ENCODE assay signal across 8 cellular contexts in the genomic region with DNA sequence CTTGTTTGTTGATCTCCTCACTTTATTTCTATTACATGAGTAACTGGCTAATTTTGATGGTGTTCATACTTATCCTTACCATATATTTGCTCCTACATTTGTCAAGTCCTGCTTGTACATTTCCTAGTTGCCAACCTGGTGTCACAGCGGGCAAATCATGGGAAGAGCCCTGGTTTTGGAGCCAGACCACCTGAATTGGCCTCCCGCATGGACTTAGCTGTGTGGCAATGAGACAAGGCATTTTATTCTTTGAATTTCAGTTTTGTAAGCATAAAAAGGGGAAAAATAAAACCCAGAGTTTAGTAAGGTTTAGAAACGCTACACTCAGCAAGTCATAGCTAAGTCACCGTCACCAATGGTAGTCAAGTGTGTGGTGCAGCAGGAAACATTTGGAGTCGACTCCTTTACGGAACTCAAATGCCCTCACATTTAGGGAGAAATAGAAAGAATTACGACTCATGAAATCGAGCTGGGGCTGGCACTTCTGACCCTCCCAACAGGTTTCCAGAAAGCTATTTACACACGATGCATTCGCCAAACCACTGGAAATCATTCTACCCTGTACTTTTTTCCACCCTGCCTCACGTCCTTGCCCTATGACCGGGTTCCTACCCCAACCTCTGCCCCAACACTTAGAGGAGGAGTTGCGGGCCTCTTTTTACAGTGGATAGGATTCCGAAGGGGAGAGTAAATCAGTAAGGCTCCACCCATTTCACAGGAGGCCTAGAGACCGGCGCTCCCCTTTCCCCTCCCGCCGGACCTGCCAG. TPM values are rescaled to one million over a fixed set of nuclear protein-coding genes. Genes with fewer than 3 reads are reported as not detected.
DNase-seq lines count a peak whose midpoint lies in the region; ATAC-seq and TF ChIP-seq lines count a peak whose summit lies in the region.

No MANE protein-coding gene starts in this region.

- intact Hi-C loops in adrenal gland (cut with DNase I) = no loop called here

- DNase-seq in HT-29 (ENCODE audit: low spot score) (peak; percentile 31), adrenal gland (peak in 1 of 7 donors; percentile 19), left lobe of liver (ENCODE audit: low spot score) (peak; percentile 93), substantia nigra (lab: John Stamatoyannopoulos, UW) (peak in 1 of 49 donors; percentile 25), HK-2 (ENCODE audit: unreplicated experiment) (no peak)

- no peak for TF ChIP-seq CTCF in adrenal gland (IDR thresholded peaks at IDR 0.05)

- 20 to 26% (median 20%) methylated on average over 14 to 18 of the region's 18 CpGs for WGBS in adrenal gland, 4 donors

- ATAC-seq in left lobe of liver (no peak), GM21515 (IDR thresholded peaks at IDR 0.05; ENCODE audit: unreplicated experiment) (no peak), GM21825 (IDR thresholded peaks at IDR 0.05; ENCODE audit: unreplicated experiment) (no peak)

- no peaks in the 10 kb centered on the region for H3K9me3 ChIP-seq in BLaER1
- H3K9me3 ChIP-seq in adrenal gland (replicated peaks in 1 of 3) = no peaks in the 10 kb centered on the region

- TF ChIP-seq POLR2A in adrenal gland (IDR thresholded peaks at IDR 0.05) = no peak

- peak overlapping the region; percentile 90 for H3K4me3 ChIP-seq in BLaER1
- H3K4me3 ChIP-seq in adrenal gland = peak overlapping the region; percentile 54 to 91 (median 82)

- H3K36me3 ChIP-seq in BLaER1 = no peaks in the 10 kb centered on the region
- no peaks in the 10 kb centered on the region for H3K36me3 ChIP-seq in adrenal gland (replicated peaks in 1 of 2)

- no peaks in the 10 kb centered on the region for H3K27me3 ChIP-seq in BLaER1
- H3K27me3 ChIP-seq in adrenal gland = no peaks in the 10 kb centered on the region

- H4K20me1 ChIP-seq in BLaER1 = no peaks in the 10 kb centered on the region

- peak overlapping the region; percentile 83 for H3K4me2 ChIP-seq in BLaER1

- peak overlapping the region; percentile 88 for H3K27ac ChIP-seq in BLaER1
- peak overlapping the region; percentile 77 to 98 (median 90) for H3K27ac ChIP-seq in adrenal gland
- H3K27ac ChIP-seq in substantia nigra (ENCODE audit: low read depth, low read length, poor library complexity, severe bottlenecking) = peak overlapping the region; percentile 69

- H3K4me1 ChIP-seq in BLaER1 = peaks cover 25% of the 10 kb centered on the region
- H3K4me1 ChIP-seq in adrenal gland (replicated peaks in 1 of 2) = peaks cover 26 to 28% of the 10 kb centered on the region in 2 donors

- H3K9ac ChIP-seq in BLaER1 = peak overlapping the region; percentile 87

RNA-seq across cellular contexts. Expression of a gene that starts 0.5 kb away (rescaled TPM):
- 18.0 and 19.7 TPM in 2 replicates for total RNA-seq in HT-29 (2014; rRNA removed; shearing (Covaris generic))
- total RNA-seq in adrenal gland = 100 to 1,000 TPM; 103 to 156 (median 136) TPM
- 100 to 1,000 TPM in 1 of 3 donors, 10 to 100 TPM in 2; 11.9 to 109 (median 15.5) TPM for polyA plus RNA-seq in adrenal gland
- total RNA-seq in left lobe of liver = 225 TPM
